14 cellular contexts compared by ENCODE assay signal in the genomic region with DNA sequence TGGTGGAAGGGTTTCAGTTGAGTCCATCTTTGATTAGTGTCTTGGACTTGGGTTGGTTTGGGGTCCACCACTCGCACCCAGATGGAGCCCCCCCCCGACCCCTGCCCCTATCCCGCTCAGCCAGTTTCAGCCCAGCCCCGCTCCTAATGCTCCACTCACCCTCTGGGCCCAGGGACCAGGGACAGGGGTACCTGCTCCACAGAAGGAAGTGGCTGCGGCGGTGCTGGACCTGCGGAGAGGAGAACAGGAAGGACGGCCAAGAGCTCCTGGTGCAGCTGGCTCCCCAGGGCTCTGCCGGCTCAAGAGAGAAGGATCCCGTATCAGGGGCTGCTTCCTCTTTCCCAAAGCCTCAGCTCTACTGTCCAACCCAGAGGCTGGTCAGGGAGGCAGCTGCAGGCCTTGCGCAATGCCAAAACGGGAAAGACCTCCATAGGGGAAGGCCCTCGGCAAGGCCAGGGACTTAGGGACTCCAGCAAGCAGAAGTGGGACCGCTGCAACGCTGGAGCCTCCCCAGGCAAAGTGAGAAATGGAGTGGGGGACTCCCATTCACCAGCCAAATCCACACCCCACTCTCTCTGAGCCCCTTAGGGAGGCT. TPM values are rescaled to one million over a fixed set of nuclear protein-coding genes. Genes with fewer than 3 reads are reported as not detected.
A peak's percentile ranks its signal among the peaks of the same experiment; 100 is the strongest.
DNase-seq lines count a peak whose midpoint lies in the region; ATAC-seq, FAIRE-seq and TF ChIP-seq lines count a peak whose summit lies in the region.
"Had no signal": no experiment of that assay in that cellular context is flagged by ENCODE, and none has a peak within 500 bp of the region (broad histone marks: within the 10 kb centered on the region; RNA-seq: fewer than 3 reads in every experiment).

A gene (minus strand): TSS at position 322 of the 595 bp plus-strand sequence. CDS start 5,472 bp downstream, outside the sequence.

- no peak for FAIRE-seq in HepG2 (lab: Jason Lieb, UNC)

- no peak within 1 kb of the TSS for H3K18ac ChIP-seq in H9 (ENCODE audit: insufficient read length, low read depth, low read length)

- CTCF ChIA-PET in HepG2 (lab: Yijun Ruan, JAX; ENCODE audit: low intra/inter-chr PET ratio, low total read pairs) = interaction anchor here (1.2 kb wide), 1 partner anchor 36 kb away, joined by 4 read pairs; no protein-coding TSS in a partner anchor

- no peaks in the 10 kb centered on the region for H3K23me2 ChIP-seq in H9 (ENCODE audit: insufficient read length, low read depth, low read length, poor library complexity, severe bottlenecking)

- TF ChIP-seq POLR2A in HepG2 (IDR thresholded peaks at IDR 0.05; ENCODE audit: insufficient read depth in 1 of 2, low read depth in 2 of 2, low read length in 2 of 2) (no peak), sigmoid colon (IDR thresholded peaks at IDR 0.05) (no peak)

- no peak within 1 kb of the TSS for H2BK5ac ChIP-seq in H9 (ENCODE audit: insufficient read length, low read length)

- H3K4me1 Mint-ChIP-seq in H9 = no peaks in the 10 kb centered on the region

- H3K23ac ChIP-seq in H9 (ENCODE audit: insufficient read length, low read depth, low read length) = no peak within 1 kb of the TSS

- no peak within 1 kb of the TSS for H3T11ph ChIP-seq in H9 (ENCODE audit: low read length)

- no peaks in the 10 kb centered on the region; the same call in 1 of the 2 replicates for H3K27me3 ChIP-seq in H9 (ENCODE audit: insufficient read depth, low read length)
- H3K27me3 ChIP-seq in adipocyte (replicated peaks; ENCODE audit: control insufficient read depth, insufficient read depth, low read length) = no peaks in the 10 kb centered on the region
- peaks cover 0 to 29% of the 10 kb centered on the region in 2 experiments for H3K27me3 ChIP-seq in HepG2 (ENCODE audit: control insufficient read depth in 1 of 2, insufficient read depth in 2 of 2, low read length in 2 of 2)
- H3K27me3 ChIP-seq in sigmoid colon = no peaks in the 10 kb centered on the region

- H4K91ac ChIP-seq in H9 (ENCODE audit: insufficient read length, low read depth, low read length) = no peak within 1 kb of the TSS

- intact Hi-C loops in HepG2 (cut with micrococcal nuclease; ENCODE audit: unreplicated experiment) = no loop called here
- intact Hi-C loops in sigmoid colon (cut with DNase I) = loop anchor here (10.0 kb wide), 1 partner anchor 148 kb away; no protein-coding TSS in a partner anchor

- BruUV-seq in HepG2 (replicated peaks; lab: Mats Ljungman, UMichigan) = no TSS peak

- in situ Hi-C loops in HepG2 (cut with HindIII; ENCODE audit: extremely low pct_ligation_motif_present, low pct_unique_long_range_greater_than_20kb) = loop anchor here (5.0 kb wide), 1 partner anchor 35 kb away; no protein-coding TSS in a partner anchor

- H3K4me1 ChIP-seq in H9 (ENCODE audit: insufficient read depth, low read length) (no peaks in the 10 kb centered on the region), adipocyte (ENCODE audit: control insufficient read depth, insufficient read depth, low read length) (peaks cover 17% of the 10 kb centered on the region), HepG2 (ENCODE audit: insufficient read depth, low read length) (no peaks in the 10 kb centered on the region), sigmoid colon (peaks cover 0 to 12% (median 10%) of the 10 kb centered on the region in 4 donors)

- H2BK15ac ChIP-seq in H9 (ENCODE audit: low read depth, low read length) = no peak within 1 kb of the TSS

- no peaks in the 10 kb centered on the region for H3K9me3 Mint-ChIP-seq in H9
- H3K9me3 Mint-ChIP-seq: activated naive CD8-positive, alpha-beta T cell treated with anti-CD3 and anti-CD28 coated beads, Interleukin-2, amount 10 ng/mL, durations not matched to agents 7 days and 5 days; natural killer cell treated with Interleukin-12 subunit alpha and Interleukin-12 subunit beta and Interleukin-15 and Interleukin-18, amount 100 ng/mL, for 72 hours had no signal

- H3K56ac ChIP-seq in H9 (ENCODE audit: insufficient read length, low read depth, low read length) = no peak within 1 kb of the TSS

- no peak within 1 kb of the TSS for H3K14ac ChIP-seq in H9 (ENCODE audit: insufficient read depth, low read length)

- no peaks in the 10 kb centered on the region for H3K79me2 ChIP-seq in H9 (ENCODE audit: insufficient read depth, low read length)
- no peaks in the 10 kb centered on the region for H3K79me2 ChIP-seq in HepG2 (ENCODE audit: insufficient read depth, low read length)

- H2AFZ ChIP-seq in H9 (ENCODE audit: low read length) (no peak within 1 kb of the TSS), HepG2 (ENCODE audit: low read length) (no peak within 1 kb of the TSS)

- no peak within 1 kb of the TSS for H2BK12ac ChIP-seq in H9 (ENCODE audit: insufficient read length, low read depth, low read length)

- no peak within 1 kb of the TSS for H3K4ac ChIP-seq in H9 (ENCODE audit: low read depth, low read length)

- no peak for TF ChIP-seq CTCF in H9 (conservative IDR thresholded peaks at IDR 0.05)
- TF ChIP-seq CTCF in HepG2 (CRISPR knock-in tag; IDR thresholded peaks at IDR 0.05) = no peak
- TF ChIP-seq CTCF in sigmoid colon (IDR thresholded peaks at IDR 0.05) = no peak

- no peak within 1 kb of the TSS for H2BK120ac ChIP-seq in H9 (ENCODE audit: low read depth, low read length, poor library complexity, severe bottlenecking)

- no peak within 1 kb of the TSS for H2BK20ac ChIP-seq in H9 (ENCODE audit: low read depth, low read length, poor library complexity, severe bottlenecking)

- TF ChIP-seq EP300 in HepG2 (IDR thresholded peaks at IDR 0.05; ENCODE audit: low read depth in 2 of 2, low read length in 2 of 2) = no peak
- no peak for TF ChIP-seq EP300 in HepG2 (CRISPR knock-in tag; IDR thresholded peaks at IDR 0.05; ENCODE audit: borderline replicate concordance)
- TF ChIP-seq EP300 in sigmoid colon (IDR thresholded peaks at IDR 0.05) = no peak

- peaks cover 1% of the 10 kb centered on the region for H3K27me3 Mint-ChIP-seq in H9 (ENCODE audit: low read depth)

- H2AK5ac ChIP-seq in H9 (ENCODE audit: insufficient read length, low read length) = no peak within 1 kb of the TSS

- H3K36me3 ChIP-seq in adipocyte (ENCODE audit: control insufficient read depth, insufficient read depth, low read length, severe bottlenecking) (no peaks in the 10 kb centered on the region), HepG2 (replicated peaks in 1 of 2; ENCODE audit: control insufficient read depth in 1 of 2, insufficient read depth in 2 of 2, low read length in 2 of 2) (no peaks in the 10 kb centered on the region), sigmoid colon (no peaks in the 10 kb centered on the region)

- H3K27ac ChIP-seq in H9 (ENCODE audit: insufficient read length, low read depth, low read length) (no peak within 1 kb of the TSS), HepG2 (ENCODE audit: extremely low read length, insufficient read depth, low read length) (no peak within 1 kb of the TSS), sigmoid colon (no peak within 1 kb of the TSS)

- H4K8ac ChIP-seq in H9 (replicated peaks; ENCODE audit: insufficient read length, low read depth, low read length) = no peak within 1 kb of the TSS

- TF ChIP-seq RAD21 in HepG2 (CRISPR knock-in tag; IDR thresholded peaks at IDR 0.05) = no peak

- H3K9me3 ChIP-seq in H9 (ENCODE audit: control insufficient read depth, low read depth, low read length) (no peaks in the 10 kb centered on the region), adipocyte (ENCODE audit: control insufficient read depth, low read length) (no peaks in the 10 kb centered on the region), HepG2 (ENCODE audit: low read length) (no peaks in the 10 kb centered on the region), sigmoid colon (no peaks in the 10 kb centered on the region)

- no peak within 1 kb of the TSS; a peak in 1 of 5 replicates for H3K4me3 Mint-ChIP-seq in H9
- H3K4me3 Mint-ChIP-seq: activated naive CD8-positive, alpha-beta T cell treated with anti-CD3 and anti-CD28 coated beads, Interleukin-2, amount 10 ng/mL, durations not matched to agents 7 days and 5 days; natural killer cell treated with Interleukin-12 subunit alpha and Interleukin-12 subunit beta and Interleukin-15 and Interleukin-18, amount 100 ng/mL, for 72 hours had no signal

- H3K4me2 ChIP-seq in H9 (ENCODE audit: insufficient read depth, insufficient read length, low read length) (no peak within 1 kb of the TSS), HepG2 (ENCODE audit: low read depth, low read length) (no peak within 1 kb of the TSS)

- H3K4me3 ChIP-seq in adipocyte (ENCODE audit: low read length) = no peak within 1 kb of the TSS
- no peak within 1 kb of the TSS for H3K4me3 ChIP-seq in HepG2 (replicated peaks in 1 of 3; ENCODE audit: insufficient read depth in 1 of 3, low read depth in 2 of 3, low read length in 3 of 3)
- peak within 1 kb of the TSS in 2 of 4 donors; percentile 14 to 32 for H3K4me3 ChIP-seq in sigmoid colon

- no CpG with 5 or more reads among the region's 15 CpGs for WGBS in H9 (ENCODE audit: extremely low coverage, insufficient read length, low lambda C conversion rate)
- 37% methylated on average over 15 of the region's 15 CpGs for WGBS in HepG2 (ENCODE audit: low lambda C conversion rate)
- WGBS in sigmoid colon, 2 donors = 68 to 81% methylated on average over 15 of the region's 15 CpGs

- peak within 1 kb of the TSS in 1 of 3 experiments; percentile 59; a peak in 1 of 7 replicates for H3K27ac Mint-ChIP-seq in H9
- H3K27ac Mint-ChIP-seq: activated naive CD8-positive, alpha-beta T cell treated with anti-CD3 and anti-CD28 coated beads, Interleukin-2, amount 10 ng/mL, durations not matched to agents 7 days and 5 days; natural killer cell treated with Interleukin-12 subunit alpha and Interleukin-12 subunit beta and Interleukin-15 and Interleukin-18, amount 100 ng/mL, for 72 hours had no signal

- POLR2A ChIA-PET in HepG2 (lab: Yijun Ruan, JAX) = no interaction called here

- H3K36me3 Mint-ChIP-seq in H9 (ENCODE audit: insufficient read depth in 1 of 3, low read depth in 3 of 3) = no peaks in the 10 kb centered on the region
- H3K36me3 Mint-ChIP-seq: activated naive CD8-positive, alpha-beta T cell treated with anti-CD3 and anti-CD28 coated beads, Interleukin-2, amount 10 ng/mL, durations not matched to agents 7 days and 5 days; natural killer cell treated with Interleukin-12 subunit alpha and Interleukin-12 subunit beta and Interleukin-15 and Interleukin-18, amount 100 ng/mL, for 72 hours had no signal

- DNase-seq in H9 (peak; percentile 17), adipocyte (ENCODE audit: low read depth) (no peak), HepG2 (ENCODE audit: low spot score) (no peak), sigmoid colon (peak; percentile 89), HPDE6-E6E7 (ENCODE audit: extremely low spot score) (no peak), cerebellum (ENCODE audit: low spot score) (no peak)
- DNase-seq: activated naive CD8-positive, alpha-beta T cell treated with anti-CD3 and anti-CD28 coated beads, Interleukin-2, amount 10 ng/mL, durations not matched to agents 7 days and 5 days; stimulated activated CD4-positive, alpha-beta T cell treated with anti-CD3 and anti-CD28 coated beads, Interleukin-15, amount 100 ng/mL, for 24 hours had no signal

- H3K9ac ChIP-seq in H9 (ENCODE audit: extremely low read depth, insufficient read length, low read length) (no peak within 1 kb of the TSS), adipocyte (ENCODE audit: low read length) (peak within 1 kb of the TSS; percentile 25), HepG2 (ENCODE audit: insufficient read depth, low read depth, low read length) (no peak within 1 kb of the TSS)

- H4K5ac ChIP-seq in H9 (ENCODE audit: insufficient read length, low read depth, low read length) = no peak within 1 kb of the TSS

- H4K20me1 ChIP-seq in H9 (ENCODE audit: control insufficient read depth, insufficient read depth, insufficient read length) = no peaks in the 10 kb centered on the region
- no peaks in the 10 kb centered on the region for H4K20me1 ChIP-seq in HepG2 (ENCODE audit: insufficient read depth, low read length)

- H3K79me1 ChIP-seq in H9 (ENCODE audit: insufficient read depth, low read depth, low read length, poor library complexity, severe bottlenecking) = no peaks in the 10 kb centered on the region

- ATAC-seq in HepG2 (no peak), HG03565 (IDR thresholded peaks at IDR 0.05; ENCODE audit: unreplicated experiment) (no peak), GM19397 (IDR thresholded peaks at IDR 0.05; ENCODE audit: unreplicated experiment) (no peak)
- ATAC-seq: natural killer cell treated with Interleukin-12 subunit alpha and Interleukin-12 subunit beta and Interleukin-15 and Interleukin-18, amount 100 ng/mL, for 72 hours had no signal

RNA-seq across cellular contexts. Expression of the gene that starts here (rescaled TPM):
- not detected in 2 replicates for total RNA-seq in H9 (2021)
- total RNA-seq in HepG2 (2016; rRNA removed; fragmentation: Illumina TruSeq; extraction: Trizol) = not detected in 2 replicates
- not detected in 2 replicates for total RNA-seq in HepG2 (2016; cell fraction: cytosol; rRNA removed; fragmentation: Illumina TruSeq; extraction: Trizol; ENCODE audit: low read depth)
- total RNA-seq in HepG2 (2016; cell fraction: insoluble cytoplasmic fraction; rRNA removed; fragmentation: Illumina TruSeq; extraction: Trizol) = not detected in 2 replicates
- not detected in 2 replicates for total RNA-seq in HepG2 (2016; cell fraction: membrane; rRNA removed; fragmentation: Illumina TruSeq; extraction: Trizol)
- not detected in 2 replicates for total RNA-seq in HepG2 (2016; cell fraction: nucleus; rRNA removed; fragmentation: Illumina TruSeq; extraction: Trizol)
- polyA plus RNA-seq in HepG2 (2011; rRNA removed) = 0.01 TPM in 1 of 2 replicates, not detected in the other
- not detected in 2 replicates for polyA plus RNA-seq in HepG2 (2011; cell fraction: cytosol; rRNA removed)
- polyA plus RNA-seq in HepG2 (2011; cell fraction: nucleus; rRNA removed) = 0.03 and 0.10 TPM in 2 replicates
- polyA plus RNA-seq in HepG2 (2012) = 0.01 TPM in 1 of 2 replicates, not detected in the other
- polyA plus RNA-seq in HepG2 (2016; cell fraction: cytosol; fragmentation: Illumina TruSeq; extraction: Trizol; ENCODE audit: low read depth) = not detected in 2 replicates
- not detected in 2 replicates for polyA plus RNA-seq in HepG2 (2016; cell fraction: insoluble cytoplasmic fraction; fragmentation: Illumina TruSeq; extraction: Trizol; ENCODE audit: low read depth)
- polyA plus RNA-seq in HepG2 (2016; cell fraction: membrane; fragmentation: Illumina TruSeq; extraction: Trizol; ENCODE audit: low read depth) = not detected in 2 replicates
- not detected in 2 replicates for polyA plus RNA-seq in HepG2 (2016; cell fraction: nucleus; fragmentation: Illumina TruSeq; extraction: Trizol; ENCODE audit: insufficient read depth, low read depth)
- polyA minus RNA-seq in HepG2 (2011; rRNA and poly(A)+ RNA removed; ENCODE audit: low replicate concordance) = 0.05 TPM in 1 of 2 replicates, not detected in the other
- polyA minus RNA-seq in HepG2 (2011; cell fraction: cytosol; rRNA and poly(A)+ RNA removed) = not detected in 2 replicates
- polyA minus RNA-seq in HepG2 (2011; cell fraction: nucleus; rRNA and poly(A)+ RNA removed) = under 0.01 TPM in 1 of 2 replicates, not detected in the other
- 10 to 100 TPM in 3 of 4 donors, 1 to 10 TPM in 1; 9.9 to 17.1 (median 10.2) TPM for total RNA-seq in sigmoid colon
- polyA plus RNA-seq in sigmoid colon = 1 to 10 TPM; 2.4 to 6.9 (median 5.3) TPM
- 0.82 TPM for total RNA-seq in cerebellum
- total RNA-seq: Daoy; dermis microvascular lymphatic vessel endothelial cell; T-helper 1 cell treated with Interleukin-12 subunit alpha and Interleukin-12 subunit beta and Interleukin-4 antibody, amounts not matched to agents 30 ng/mL and 1 ng/mL, for 36 hours had no signal

Comparison
In these comparisons a context has a peak if more than half of its experiments do, and no peak if none do; other contexts are left out.
1. Peak in DNase-seq in H9; RNA of the gene not detected or under 1 TPM.